In genomic region chr11:9615031-9615451, GRCh38 we compare ENCODE assay signal across 7 cellular contexts. TPM values are rescaled to one million over a fixed set of nuclear protein-coding genes. Genes with fewer than 3 reads are reported as not detected.
A peak's percentile ranks its signal among the peaks of the same experiment; 100 is the strongest.
DNase-seq lines count a peak whose midpoint lies in the region; ATAC-seq and TF ChIP-seq lines count a peak whose summit lies in the region.

No MANE protein-coding gene starts in this region.

- peaks cover 6% of the 10 kb centered on the region for H3F3A ChIP-seq in GM23338 (replicated peaks; ENCODE audit: low read depth)

- H3K4me3 ChIP-seq in GM23338 (peak overlapping the region; percentile 69), MG63 (no peak overlapping the region; the same call in 1 of the 2 replicates), epithelial cell of proximal tubule (ENCODE audit: low read depth, low read length) (peak overlapping the region; percentile 51)

- H3K27me3 ChIP-seq in GM23338 (ENCODE audit: insufficient read depth) (no peaks in the 10 kb centered on the region), MG63 (no peaks in the 10 kb centered on the region)

- H3K27ac Mint-ChIP-seq in GM23338, result no peak overlapping the region
- peak overlapping the region; percentile 84 for H3K27ac Mint-ChIP-seq in stimulated activated naive CD8-positive, alpha-beta T cell treated with anti-CD3 and anti-CD28 coated beads, Interleukin-15, Interleukin-2, amounts not matched to agents 100 ng/mL and 50 ng/mL, for 24 hours

- H3K27ac ChIP-seq in GM23338 (ENCODE audit: low read depth), result no peak overlapping the region

- no peaks in the 10 kb centered on the region for H3K9me2 ChIP-seq in GM23338 (ENCODE audit: insufficient read depth)

- H3K4me3 Mint-ChIP-seq in GM23338, result peak overlapping the region; percentile 77; the same call in 1 of the 3 replicates
- H3K4me3 Mint-ChIP-seq in stimulated activated naive CD8-positive, alpha-beta T cell treated with anti-CD3 and anti-CD28 coated beads, Interleukin-15, Interleukin-2, amounts not matched to agents 100 ng/mL and 50 ng/mL, for 24 hours, result peak overlapping the region; percentile 80

- H2AFZ ChIP-seq in GM23338, result peak overlapping the region; percentile 98; the same call in 1 of the 2 replicates

- peaks cover 18% of the 10 kb centered on the region; the same call in 2 of the 3 replicates for H3K4me1 Mint-ChIP-seq in GM23338
- peaks cover 57% of the 10 kb centered on the region for H3K4me1 Mint-ChIP-seq in stimulated activated naive CD8-positive, alpha-beta T cell treated with anti-CD3 and anti-CD28 coated beads, Interleukin-15, Interleukin-2, amounts not matched to agents 100 ng/mL and 50 ng/mL, for 24 hours (ENCODE audit: low read depth)

- H3K9me3 ChIP-seq in MG63, result peaks cover 2% of the 10 kb centered on the region

- H3K4me1 ChIP-seq in GM23338 (ENCODE audit: insufficient read depth), result peaks cover 5% of the 10 kb centered on the region

- TF ChIP-seq CTCF in GM23338 (conservative IDR thresholded peaks at IDR 0.05; ENCODE audit: low read depth in 2 of 2) (no peak), epithelial cell of proximal tubule (conservative IDR thresholded peaks at IDR 0.05; ENCODE audit: low read depth, low read length) (no peak)

- intact Hi-C loops in posterior vena cava (cut with DNase I), result loop anchor here (5.0 to 10.0 kb wide), 2 partner anchors 47 to 140 kb away; partner anchors contain the start of gene SWAP70 (in 1 of the 2)

- peaks cover 11% of the 10 kb centered on the region for H3K27me3 Mint-ChIP-seq in GM23338 (ENCODE audit: insufficient read depth, low read depth, poor library complexity)
- no peaks in the 10 kb centered on the region for H3K27me3 Mint-ChIP-seq in stimulated activated naive CD8-positive, alpha-beta T cell treated with anti-CD3 and anti-CD28 coated beads, Interleukin-15, Interleukin-2, amounts not matched to agents 100 ng/mL and 50 ng/mL, for 24 hours

- H3K79me2 ChIP-seq in GM23338 (replicated peaks; ENCODE audit: insufficient read depth), result no peaks in the 10 kb centered on the region

- H4K20me1 ChIP-seq in GM23338 (replicated peaks; ENCODE audit: insufficient read depth), result no peaks in the 10 kb centered on the region

- peak overlapping the region; percentile 92 for H3K4me2 ChIP-seq in GM23338

- DNase-seq in GM23338 (ENCODE audit: low spot score) (no peak), MG63 (peak; percentile 26), epithelial cell of proximal tubule (ENCODE audit: low read depth) (no peak), posterior vena cava (ENCODE audit: low spot score) (no peak), amniotic stem cell (lab: John Stamatoyannopoulos, UW) (no peak)

- ATAC-seq in GM18858 (IDR thresholded peaks at IDR 0.05; ENCODE audit: unreplicated experiment) (peak; percentile 51), GM23338 (no peak)

- H3K9me3 Mint-ChIP-seq in GM23338, result no peaks in the 10 kb centered on the region
- no peaks in the 10 kb centered on the region for H3K9me3 Mint-ChIP-seq in stimulated activated naive CD8-positive, alpha-beta T cell treated with anti-CD3 and anti-CD28 coated beads, Interleukin-15, Interleukin-2, amounts not matched to agents 100 ng/mL and 50 ng/mL, for 24 hours

- no peaks in the 10 kb centered on the region for H3K36me3 ChIP-seq in GM23338 (ENCODE audit: insufficient read depth)
- no peaks in the 10 kb centered on the region for H3K36me3 ChIP-seq in MG63

- H3K36me3 Mint-ChIP-seq in GM23338 (ENCODE audit: low read depth), result no peaks in the 10 kb centered on the region
- H3K36me3 Mint-ChIP-seq in stimulated activated naive CD8-positive, alpha-beta T cell treated with anti-CD3 and anti-CD28 coated beads, Interleukin-15, Interleukin-2, amounts not matched to agents 100 ng/mL and 50 ng/mL, for 24 hours (ENCODE audit: low read depth), result no peaks in the 10 kb centered on the region

TF ChIP-seq in GM23338, 12 proteins besides CTCF, POLR2A, EP300 and RAD21 (continues in another document):
- TF ChIP-seq, protein P1, sequence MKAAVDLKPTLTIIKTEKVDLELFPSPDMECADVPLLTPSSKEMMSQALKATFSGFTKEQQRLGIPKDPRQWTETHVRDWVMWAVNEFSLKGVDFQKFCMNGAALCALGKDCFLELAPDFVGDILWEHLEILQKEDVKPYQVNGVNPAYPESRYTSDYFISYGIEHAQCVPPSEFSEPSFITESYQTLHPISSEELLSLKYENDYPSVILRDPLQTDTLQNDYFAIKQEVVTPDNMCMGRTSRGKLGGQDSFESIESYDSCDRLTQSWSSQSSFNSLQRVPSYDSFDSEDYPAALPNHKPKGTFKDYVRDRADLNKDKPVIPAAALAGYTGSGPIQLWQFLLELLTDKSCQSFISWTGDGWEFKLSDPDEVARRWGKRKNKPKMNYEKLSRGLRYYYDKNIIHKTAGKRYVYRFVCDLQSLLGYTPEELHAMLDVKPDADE (IDR thresholded peaks at IDR 0.05), result no peak
- TF ChIP-seq EZH2 (IDR thresholded peaks at IDR 0.05; ENCODE audit: low read depth, unreplicated experiment), result no peak
- TF ChIP-seq NANOG (IDR thresholded peaks at IDR 0.05; ENCODE audit: borderline replicate concordance), result no peak
- no peak for TF ChIP-seq ZNF331 (CRISPR knock-in tag; IDR thresholded peaks at IDR 0.05; ENCODE audit: low read depth)
- no peak for TF ChIP-seq CREB1 (CRISPR knock-in tag; IDR thresholded peaks at IDR 0.05; ENCODE audit: low read depth)
- no peak for TF ChIP-seq STAT1 (IDR thresholded peaks at IDR 0.05; ENCODE audit: unreplicated experiment)
- TF ChIP-seq JUNB (IDR thresholded peaks at IDR 0.05; ENCODE audit: unreplicated experiment), result no peak
- no peak for TF ChIP-seq EZH2phosphoT487 (IDR thresholded peaks at IDR 0.05; ENCODE audit: unreplicated experiment)
- TF ChIP-seq, protein P2, sequence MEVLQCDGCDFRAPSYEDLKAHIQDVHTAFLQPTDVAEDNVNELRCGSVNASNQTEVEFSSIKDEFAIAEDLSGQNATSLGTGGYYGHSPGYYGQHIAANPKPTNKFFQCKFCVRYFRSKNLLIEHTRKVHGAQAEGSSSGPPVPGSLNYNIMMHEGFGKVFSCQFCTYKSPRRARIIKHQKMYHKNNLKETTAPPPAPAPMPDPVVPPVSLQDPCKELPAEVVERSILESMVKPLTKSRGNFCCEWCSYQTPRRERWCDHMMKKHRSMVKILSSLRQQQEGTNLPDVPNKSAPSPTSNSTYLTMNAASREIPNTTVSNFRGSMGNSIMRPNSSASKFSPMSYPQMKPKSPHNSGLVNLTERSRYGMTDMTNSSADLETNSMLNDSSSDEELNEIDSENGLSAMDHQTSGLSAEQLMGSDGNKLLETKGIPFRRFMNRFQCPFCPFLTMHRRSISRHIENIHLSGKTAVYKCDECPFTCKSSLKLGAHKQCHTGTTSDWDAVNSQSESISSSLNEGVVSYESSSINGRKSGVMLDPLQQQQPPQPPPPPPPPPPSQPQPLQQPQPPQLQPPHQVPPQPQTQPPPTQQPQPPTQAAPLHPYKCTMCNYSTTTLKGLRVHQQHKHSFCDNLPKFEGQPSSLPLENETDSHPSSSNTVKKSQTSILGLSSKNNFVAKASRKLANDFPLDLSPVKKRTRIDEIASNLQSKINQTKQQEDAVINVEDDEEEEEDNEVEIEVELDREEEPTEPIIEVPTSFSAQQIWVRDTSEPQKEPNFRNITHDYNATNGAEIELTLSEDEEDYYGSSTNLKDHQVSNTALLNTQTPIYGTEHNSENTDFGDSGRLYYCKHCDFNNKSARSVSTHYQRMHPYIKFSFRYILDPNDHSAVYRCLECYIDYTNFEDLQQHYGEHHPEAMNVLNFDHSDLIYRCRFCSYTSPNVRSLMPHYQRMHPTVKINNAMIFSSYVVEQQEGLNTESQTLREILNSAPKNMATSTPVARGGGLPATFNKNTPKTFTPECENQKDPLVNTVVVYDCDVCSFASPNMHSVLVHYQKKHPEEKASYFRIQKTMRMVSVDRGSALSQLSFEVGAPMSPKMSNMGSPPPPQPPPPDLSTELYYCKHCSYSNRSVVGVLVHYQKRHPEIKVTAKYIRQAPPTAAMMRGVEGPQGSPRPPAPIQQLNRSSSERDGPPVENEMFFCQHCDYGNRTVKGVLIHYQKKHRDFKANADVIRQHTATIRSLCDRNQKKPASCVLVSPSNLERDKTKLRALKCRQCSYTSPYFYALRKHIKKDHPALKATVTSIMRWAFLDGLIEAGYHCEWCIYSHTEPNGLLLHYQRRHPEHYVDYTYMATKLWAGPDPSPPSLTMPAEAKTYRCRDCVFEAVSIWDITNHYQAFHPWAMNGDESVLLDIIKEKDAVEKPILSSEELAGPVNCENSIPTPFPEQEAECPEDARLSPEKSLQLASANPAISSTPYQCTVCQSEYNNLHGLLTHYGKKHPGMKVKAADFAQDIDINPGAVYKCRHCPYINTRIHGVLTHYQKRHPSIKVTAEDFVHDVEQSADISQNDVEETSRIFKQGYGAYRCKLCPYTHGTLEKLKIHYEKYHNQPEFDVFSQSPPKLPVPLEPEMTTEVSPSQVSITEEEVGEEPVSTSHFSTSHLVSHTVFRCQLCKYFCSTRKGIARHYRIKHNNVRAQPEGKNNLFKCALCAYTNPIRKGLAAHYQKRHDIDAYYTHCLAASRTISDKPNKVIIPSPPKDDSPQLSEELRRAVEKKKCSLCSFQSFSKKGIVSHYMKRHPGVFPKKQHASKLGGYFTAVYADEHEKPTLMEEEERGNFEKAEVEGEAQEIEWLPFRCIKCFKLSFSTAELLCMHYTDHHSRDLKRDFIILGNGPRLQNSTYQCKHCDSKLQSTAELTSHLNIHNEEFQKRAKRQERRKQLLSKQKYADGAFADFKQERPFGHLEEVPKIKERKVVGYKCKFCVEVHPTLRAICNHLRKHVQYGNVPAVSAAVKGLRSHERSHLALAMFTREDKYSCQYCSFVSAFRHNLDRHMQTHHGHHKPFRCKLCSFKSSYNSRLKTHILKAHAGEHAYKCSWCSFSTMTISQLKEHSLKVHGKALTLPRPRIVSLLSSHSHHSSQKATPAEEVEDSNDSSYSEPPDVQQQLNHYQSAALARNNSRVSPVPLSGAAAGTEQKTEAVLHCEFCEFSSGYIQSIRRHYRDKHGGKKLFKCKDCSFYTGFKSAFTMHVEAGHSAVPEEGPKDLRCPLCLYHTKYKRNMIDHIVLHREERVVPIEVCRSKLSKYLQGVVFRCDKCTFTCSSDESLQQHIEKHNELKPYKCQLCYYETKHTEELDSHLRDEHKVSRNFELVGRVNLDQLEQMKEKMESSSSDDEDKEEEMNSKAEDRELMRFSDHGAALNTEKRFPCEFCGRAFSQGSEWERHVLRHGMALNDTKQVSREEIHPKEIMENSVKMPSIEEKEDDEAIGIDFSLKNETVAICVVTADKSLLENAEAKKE (CRISPR knock-in tag; IDR thresholded peaks at IDR 0.05), result no peak

RNA-seq across cellular contexts. Expression of gene WEE1, which starts 41.6 kb away (rescaled TPM):
- 144 and 149 TPM in 2 replicates for total RNA-seq in GM23338 (2014; rRNA removed; shearing (Covaris generic))
- polyA plus RNA-seq in GM23338 (2016; fragmentation: Nextera tagmentation; extraction: Ambion mirVana), result 48.9 and 50.7 TPM in 2 replicates
- 34.8 and 35.6 TPM in 2 replicates for total RNA-seq in MG63 (2014; rRNA removed; shearing (Covaris generic); ENCODE audit: low replicate concordance)
- total RNA-seq in epithelial cell of proximal tubule (61.2 and 105 TPM in 2 replicates), posterior vena cava (10 to 100 TPM; 16.7 to 24.0 TPM)

RNA-seq across cellular contexts. Expression of gene SWAP70, which starts 48.8 kb away (rescaled TPM):
- total RNA-seq in GM23338 (2014; rRNA removed; shearing (Covaris generic)), result 29.0 and 30.3 TPM in 2 replicates
- 28.2 and 33.3 TPM in 2 replicates for polyA plus RNA-seq in GM23338 (2016; fragmentation: Nextera tagmentation; extraction: Ambion mirVana)
- total RNA-seq in MG63 (2014; rRNA removed; shearing (Covaris generic); ENCODE audit: low replicate concordance), result 20.0 and 22.8 TPM in 2 replicates
- total RNA-seq in epithelial cell of proximal tubule (15.2 and 15.5 TPM in 2 replicates), posterior vena cava (10 to 100 TPM; 39.4 to 57.0 TPM)
